8 cellular contexts compared by ENCODE assay signal in the genomic region with DNA sequence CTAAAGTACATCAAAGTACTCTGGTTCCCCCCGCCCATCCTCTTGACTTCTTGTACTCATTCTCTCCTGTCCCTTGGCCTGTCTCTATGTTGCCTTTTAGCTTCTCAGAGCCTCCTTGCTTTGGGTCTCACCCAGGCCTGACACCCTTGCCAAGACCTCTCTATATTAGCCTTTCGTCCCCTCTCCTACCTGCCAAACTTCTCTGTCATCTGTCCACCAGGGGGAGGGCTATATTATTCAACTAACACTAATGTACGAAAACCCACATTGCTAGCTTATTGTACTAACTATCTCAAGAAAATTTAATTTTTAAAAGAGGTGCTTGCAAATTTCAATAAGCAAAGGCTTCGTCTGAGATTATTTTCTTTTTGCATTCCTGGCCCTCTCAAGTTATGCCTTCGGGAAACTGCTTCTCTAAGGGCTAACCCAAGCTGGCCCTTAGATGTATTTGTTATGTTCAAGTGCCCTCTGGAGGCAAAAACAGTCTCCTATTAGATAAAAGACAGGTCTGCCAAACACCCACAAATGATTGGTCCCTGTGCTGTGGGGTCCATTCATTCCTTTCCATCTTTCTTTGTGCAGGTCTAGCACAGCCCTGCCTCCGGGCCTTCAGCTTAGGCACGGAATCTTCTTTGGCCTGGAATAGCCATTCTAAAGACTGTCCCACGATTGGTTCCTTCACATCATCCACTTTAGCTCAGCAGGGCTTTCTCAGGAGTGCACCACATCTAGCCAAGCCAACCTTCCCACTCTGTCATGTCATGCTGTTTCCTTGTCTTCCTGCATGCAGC. TPM values are rescaled to one million over a fixed set of nuclear protein-coding genes. Genes with fewer than 3 reads are reported as not detected.
DNase-seq lines count a peak whose midpoint lies in the region; ATAC-seq and TF ChIP-seq lines count a peak whose summit lies in the region.

No MANE protein-coding gene starts in this region.

- DNase-seq in EL: peak; percentile 61
- DNase-seq in NOMO-1 treated with DMSO at 0.1 percent for 48 hours (lab: John Stamatoyannopoulos, UW; ENCODE audit: unreplicated experiment): peak; percentile 76
- peak; percentile 71 to 72 for DNase-seq in cardiac muscle cell (ENCODE audit: low read depth in 1 of 2, low spot score in 1 of 2)
- no peak for DNase-seq in psoas muscle
- DNase-seq in 8988T: no peak

- peak overlapping the region; percentile 75 for H3K4me3 Mint-ChIP-seq in activated naive CD4-positive, alpha-beta T cell treated with anti-CD3 and anti-CD28 coated beads, Interleukin-2, amount 50 U/mL, for 24 hours

- H3K27me3 ChIP-seq in cardiac muscle cell (no peaks in the 10 kb centered on the region), psoas muscle (ENCODE audit: insufficient read depth in 3 of 3, low read length in 2 of 3) (no peaks in the 10 kb centered on the region)

- WGBS in psoas muscle, 3 donors: 17 to 25% (median 20%) methylated on average over 8 of the region's 8 CpGs

- H3K4me1 ChIP-seq in cardiac muscle cell (ENCODE audit: low read depth) (no peaks in the 10 kb centered on the region), psoas muscle (no peaks in the 10 kb centered on the region)

- peak; percentile 77 for ATAC-seq in GM21381 (IDR thresholded peaks at IDR 0.05; ENCODE audit: unreplicated experiment)
- peak; percentile 56 for ATAC-seq in HG03565 (IDR thresholded peaks at IDR 0.05; ENCODE audit: unreplicated experiment)
- ATAC-seq in psoas muscle: peak; percentile 83 to 97 (median 88)

- H3K27ac ChIP-seq in cardiac muscle cell (no peak overlapping the region), psoas muscle (no peak overlapping the region)

- peak overlapping the region; percentile 11 for H3K4me3 ChIP-seq in cardiac muscle cell
- peak overlapping the region; percentile 57 for H3K4me3 ChIP-seq in psoas muscle

- H3K36me3 ChIP-seq in cardiac muscle cell (no peaks in the 10 kb centered on the region), psoas muscle (ENCODE audit: insufficient read depth in 1 of 2, low read depth in 1 of 2) (no peaks in the 10 kb centered on the region)

- H3K27me3 Mint-ChIP-seq in activated naive CD4-positive, alpha-beta T cell treated with anti-CD3 and anti-CD28 coated beads, Interleukin-2, amount 50 U/mL, for 24 hours: no peaks in the 10 kb centered on the region

- no peaks in the 10 kb centered on the region for H3K36me3 Mint-ChIP-seq in activated naive CD4-positive, alpha-beta T cell treated with anti-CD3 and anti-CD28 coated beads, Interleukin-2, amount 50 U/mL, for 24 hours

- peaks cover 31% of the 10 kb centered on the region for H3K4me1 Mint-ChIP-seq in activated naive CD4-positive, alpha-beta T cell treated with anti-CD3 and anti-CD28 coated beads, Interleukin-2, amount 50 U/mL, for 24 hours

- no peaks in the 10 kb centered on the region for H3K9me3 Mint-ChIP-seq in activated naive CD4-positive, alpha-beta T cell treated with anti-CD3 and anti-CD28 coated beads, Interleukin-2, amount 50 U/mL, for 24 hours

- peak overlapping the region; percentile 98 for H3K27ac Mint-ChIP-seq in activated naive CD4-positive, alpha-beta T cell treated with anti-CD3 and anti-CD28 coated beads, Interleukin-2, amount 50 U/mL, for 24 hours

- TF ChIP-seq CTCF in cardiac muscle cell (IDR thresholded peaks at IDR 0.05; ENCODE audit: low read depth, low read length): peak; percentile 63
- TF ChIP-seq CTCF in psoas muscle (IDR thresholded peaks at IDR 0.05): peak; percentile 69

- intact Hi-C loops in psoas muscle (cut with DNase I): loop anchor here in 1 of 2 donors (2.0 to 10.0 kb wide), 3 partner anchors 287 to 1095 kb away; partner anchors contain the start of gene WBP4

- H3K9me3 ChIP-seq in cardiac muscle cell (ENCODE audit: low read depth) (no peaks in the 10 kb centered on the region), psoas muscle (no peaks in the 10 kb centered on the region)

RNA-seq across cellular contexts. Expression of gene MRPS31, which starts 6.4 kb away (rescaled TPM):
- total RNA-seq in cardiac muscle cell: 39.2 and 39.6 TPM in 2 replicates
- 36.3 and 50.1 TPM in 2 replicates for polyA plus RNA-seq in cardiac muscle cell
- 10 to 100 TPM; 23.3 to 27.2 (median 25.5) TPM for total RNA-seq in psoas muscle
- 10 to 100 TPM; 26.7 to 36.6 (median 34.9) TPM for polyA plus RNA-seq in psoas muscle

RNA-seq across cellular contexts. Expression of gene SLC25A15, which starts 12.1 kb away (rescaled TPM):
- 36.4 and 36.5 TPM in 2 replicates for total RNA-seq in cardiac muscle cell
- polyA plus RNA-seq in cardiac muscle cell: 18.1 and 19.8 TPM in 2 replicates
- total RNA-seq in psoas muscle: 10 to 100 TPM in 1 of 4 donors, 1 to 10 TPM in 3; 4.9 to 12.7 (median 5.0) TPM
- 10 to 100 TPM in 2 of 3 donors, 1 to 10 TPM in 1; 3.8 to 15.8 (median 10.1) TPM for polyA plus RNA-seq in psoas muscle

Comparison
In these comparisons a context has a peak if more than half of its experiments do, and no peak if none do; other contexts are left out.
1. DNase-seq: peak in EL (single experiment), NOMO-1 treated with DMSO at 0.1 percent for 48 hours (single experiment) and cardiac muscle cell (2 of 2); none in psoas muscle (0 of 2) and 8988T (single experiment).
2. Peak in every context shown above with its lines, with median percentiles within 50 percentile points of each other: ATAC-seq.